Comparison of ENCODE assay signal across 1 cellular context in the genomic region with DNA sequence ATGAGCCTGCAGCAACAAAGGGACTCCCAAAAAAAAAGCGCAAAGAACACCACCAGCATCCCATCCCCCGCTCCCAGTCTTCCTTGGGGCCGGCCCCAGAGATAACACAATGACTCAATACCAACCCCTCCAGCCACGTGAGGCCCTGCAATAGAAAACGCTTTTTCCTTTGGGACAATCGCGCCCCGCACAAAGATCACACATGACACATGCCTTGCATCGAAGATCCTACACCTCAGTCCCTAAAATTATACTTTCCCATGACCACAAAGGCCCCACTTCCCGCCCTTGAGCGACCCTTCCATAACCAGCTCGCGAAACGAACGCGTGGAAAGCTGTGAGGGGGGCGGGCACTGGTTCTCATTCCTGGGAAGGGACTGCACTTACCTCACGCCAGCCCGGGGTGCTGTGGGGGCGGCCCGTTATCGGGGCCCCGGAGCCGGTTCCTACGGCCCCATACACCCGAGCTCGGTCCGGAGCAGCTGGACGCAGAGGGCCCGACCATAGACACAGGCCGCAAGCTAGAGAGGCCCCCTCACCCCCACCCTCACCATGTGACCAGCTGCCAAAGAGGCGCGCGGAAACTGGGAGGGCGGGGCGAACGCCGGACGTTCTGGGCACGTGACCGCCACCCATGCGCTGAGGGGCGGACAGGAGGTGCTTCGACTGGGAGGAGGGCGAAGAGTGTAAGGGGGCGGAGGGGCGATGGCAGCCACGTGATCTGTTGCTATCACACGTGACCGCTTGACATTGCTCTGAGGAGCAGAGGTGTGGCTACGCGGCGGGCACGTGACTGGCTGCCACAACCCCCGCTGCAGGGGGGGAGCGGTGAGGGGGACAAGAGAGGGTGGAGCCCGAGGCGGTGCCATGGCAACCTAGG.
TF ChIP-seq lines count a peak whose summit lies in the region.

A gene (minus strand): TSS at position 523 of the 880 bp plus-strand sequence. CDS start 593 bp downstream, outside the sequence.

TF ChIP-seq in K562, 482 proteins besides CTCF, POLR2A, EP300 and RAD21 (continued from another document and continues in another):
- TF ChIP-seq, protein P1, sequence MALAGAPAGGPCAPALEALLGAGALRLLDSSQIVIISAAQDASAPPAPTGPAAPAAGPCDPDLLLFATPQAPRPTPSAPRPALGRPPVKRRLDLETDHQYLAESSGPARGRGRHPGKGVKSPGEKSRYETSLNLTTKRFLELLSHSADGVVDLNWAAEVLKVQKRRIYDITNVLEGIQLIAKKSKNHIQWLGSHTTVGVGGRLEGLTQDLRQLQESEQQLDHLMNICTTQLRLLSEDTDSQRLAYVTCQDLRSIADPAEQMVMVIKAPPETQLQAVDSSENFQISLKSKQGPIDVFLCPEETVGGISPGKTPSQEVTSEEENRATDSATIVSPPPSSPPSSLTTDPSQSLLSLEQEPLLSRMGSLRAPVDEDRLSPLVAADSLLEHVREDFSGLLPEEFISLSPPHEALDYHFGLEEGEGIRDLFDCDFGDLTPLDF (CRISPR knock-in tag; IDR thresholded peaks at IDR 0.05), result peak; percentile 96
- TF ChIP-seq, protein P2, sequence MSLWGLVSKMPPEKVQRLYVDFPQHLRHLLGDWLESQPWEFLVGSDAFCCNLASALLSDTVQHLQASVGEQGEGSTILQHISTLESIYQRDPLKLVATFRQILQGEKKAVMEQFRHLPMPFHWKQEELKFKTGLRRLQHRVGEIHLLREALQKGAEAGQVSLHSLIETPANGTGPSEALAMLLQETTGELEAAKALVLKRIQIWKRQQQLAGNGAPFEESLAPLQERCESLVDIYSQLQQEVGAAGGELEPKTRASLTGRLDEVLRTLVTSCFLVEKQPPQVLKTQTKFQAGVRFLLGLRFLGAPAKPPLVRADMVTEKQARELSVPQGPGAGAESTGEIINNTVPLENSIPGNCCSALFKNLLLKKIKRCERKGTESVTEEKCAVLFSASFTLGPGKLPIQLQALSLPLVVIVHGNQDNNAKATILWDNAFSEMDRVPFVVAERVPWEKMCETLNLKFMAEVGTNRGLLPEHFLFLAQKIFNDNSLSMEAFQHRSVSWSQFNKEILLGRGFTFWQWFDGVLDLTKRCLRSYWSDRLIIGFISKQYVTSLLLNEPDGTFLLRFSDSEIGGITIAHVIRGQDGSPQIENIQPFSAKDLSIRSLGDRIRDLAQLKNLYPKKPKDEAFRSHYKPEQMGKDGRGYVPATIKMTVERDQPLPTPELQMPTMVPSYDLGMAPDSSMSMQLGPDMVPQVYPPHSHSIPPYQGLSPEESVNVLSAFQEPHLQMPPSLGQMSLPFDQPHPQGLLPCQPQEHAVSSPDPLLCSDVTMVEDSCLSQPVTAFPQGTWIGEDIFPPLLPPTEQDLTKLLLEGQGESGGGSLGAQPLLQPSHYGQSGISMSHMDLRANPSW (CRISPR knock-in tag; IDR thresholded peaks at IDR 0.05), result peak; percentile 85; the same call in 1 of the 2 replicates
- no peak; the same call in 1 of the 2 replicates for TF ChIP-seq HDGF (IDR thresholded peaks at IDR 0.05)
- peak; percentile 68 for TF ChIP-seq SETDB1 (IDR thresholded peaks at IDR 0.05; ENCODE audit: low read length)
- TF ChIP-seq KDM4B (IDR thresholded peaks at IDR 0.05; ENCODE audit: borderline replicate concordance in 2 of 2, low read depth in 1 of 2), result peak in 1 of 2 experiments; percentile 91; a peak in 2 of 4 replicates
- TF ChIP-seq, protein P3, sequence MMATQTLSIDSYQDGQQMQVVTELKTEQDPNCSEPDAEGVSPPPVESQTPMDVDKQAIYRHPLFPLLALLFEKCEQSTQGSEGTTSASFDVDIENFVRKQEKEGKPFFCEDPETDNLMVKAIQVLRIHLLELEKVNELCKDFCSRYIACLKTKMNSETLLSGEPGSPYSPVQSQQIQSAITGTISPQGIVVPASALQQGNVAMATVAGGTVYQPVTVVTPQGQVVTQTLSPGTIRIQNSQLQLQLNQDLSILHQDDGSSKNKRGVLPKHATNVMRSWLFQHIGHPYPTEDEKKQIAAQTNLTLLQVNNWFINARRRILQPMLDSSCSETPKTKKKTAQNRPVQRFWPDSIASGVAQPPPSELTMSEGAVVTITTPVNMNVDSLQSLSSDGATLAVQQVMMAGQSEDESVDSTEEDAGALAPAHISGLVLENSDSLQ (IDR thresholded peaks at IDR 0.05), result peak; percentile 84
- no peak for TF ChIP-seq COPS2 (conservative IDR thresholded peaks at IDR 0.05)
- peak; percentile 68; the same call in 1 of the 2 replicates for TF ChIP-seq SMAD4 (CRISPR knock-in tag; conservative IDR thresholded peaks at IDR 0.05)
- TF ChIP-seq CREM (IDR thresholded peaks at IDR 0.05; ENCODE audit: low read depth), result peak; percentile 91
- peak in 1 of 2 experiments; percentile 92; a peak in 2 of 4 replicates for TF ChIP-seq HDAC1 (IDR thresholded peaks at IDR 0.05)
- peak; percentile 88 for TF ChIP-seq HDAC2 (IDR thresholded peaks at IDR 0.05)
- TF ChIP-seq ZNF316 (IDR thresholded peaks at IDR 0.05), result peak; percentile 90
- TF ChIP-seq, protein P4, sequence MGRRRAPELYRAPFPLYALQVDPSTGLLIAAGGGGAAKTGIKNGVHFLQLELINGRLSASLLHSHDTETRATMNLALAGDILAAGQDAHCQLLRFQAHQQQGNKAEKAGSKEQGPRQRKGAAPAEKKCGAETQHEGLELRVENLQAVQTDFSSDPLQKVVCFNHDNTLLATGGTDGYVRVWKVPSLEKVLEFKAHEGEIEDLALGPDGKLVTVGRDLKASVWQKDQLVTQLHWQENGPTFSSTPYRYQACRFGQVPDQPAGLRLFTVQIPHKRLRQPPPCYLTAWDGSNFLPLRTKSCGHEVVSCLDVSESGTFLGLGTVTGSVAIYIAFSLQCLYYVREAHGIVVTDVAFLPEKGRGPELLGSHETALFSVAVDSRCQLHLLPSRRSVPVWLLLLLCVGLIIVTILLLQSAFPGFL (CRISPR knock-in tag; IDR thresholded peaks at IDR 0.05), result 0 out of 2 replicates have a peak, but pooled peaks have one; percentile 72
- no peak for TF ChIP-seq POLR2AphosphoS2 (IDR thresholded peaks at IDR 0.05; ENCODE audit: low read length)
- TF ChIP-seq, protein P5, sequence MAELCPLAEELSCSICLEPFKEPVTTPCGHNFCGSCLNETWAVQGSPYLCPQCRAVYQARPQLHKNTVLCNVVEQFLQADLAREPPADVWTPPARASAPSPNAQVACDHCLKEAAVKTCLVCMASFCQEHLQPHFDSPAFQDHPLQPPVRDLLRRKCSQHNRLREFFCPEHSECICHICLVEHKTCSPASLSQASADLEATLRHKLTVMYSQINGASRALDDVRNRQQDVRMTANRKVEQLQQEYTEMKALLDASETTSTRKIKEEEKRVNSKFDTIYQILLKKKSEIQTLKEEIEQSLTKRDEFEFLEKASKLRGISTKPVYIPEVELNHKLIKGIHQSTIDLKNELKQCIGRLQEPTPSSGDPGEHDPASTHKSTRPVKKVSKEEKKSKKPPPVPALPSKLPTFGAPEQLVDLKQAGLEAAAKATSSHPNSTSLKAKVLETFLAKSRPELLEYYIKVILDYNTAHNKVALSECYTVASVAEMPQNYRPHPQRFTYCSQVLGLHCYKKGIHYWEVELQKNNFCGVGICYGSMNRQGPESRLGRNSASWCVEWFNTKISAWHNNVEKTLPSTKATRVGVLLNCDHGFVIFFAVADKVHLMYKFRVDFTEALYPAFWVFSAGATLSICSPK (IDR thresholded peaks at IDR 0.05; ENCODE audit: borderline replicate concordance), result peak; percentile 77; the same call in 1 of the 2 replicates
- TF ChIP-seq, protein P6, sequence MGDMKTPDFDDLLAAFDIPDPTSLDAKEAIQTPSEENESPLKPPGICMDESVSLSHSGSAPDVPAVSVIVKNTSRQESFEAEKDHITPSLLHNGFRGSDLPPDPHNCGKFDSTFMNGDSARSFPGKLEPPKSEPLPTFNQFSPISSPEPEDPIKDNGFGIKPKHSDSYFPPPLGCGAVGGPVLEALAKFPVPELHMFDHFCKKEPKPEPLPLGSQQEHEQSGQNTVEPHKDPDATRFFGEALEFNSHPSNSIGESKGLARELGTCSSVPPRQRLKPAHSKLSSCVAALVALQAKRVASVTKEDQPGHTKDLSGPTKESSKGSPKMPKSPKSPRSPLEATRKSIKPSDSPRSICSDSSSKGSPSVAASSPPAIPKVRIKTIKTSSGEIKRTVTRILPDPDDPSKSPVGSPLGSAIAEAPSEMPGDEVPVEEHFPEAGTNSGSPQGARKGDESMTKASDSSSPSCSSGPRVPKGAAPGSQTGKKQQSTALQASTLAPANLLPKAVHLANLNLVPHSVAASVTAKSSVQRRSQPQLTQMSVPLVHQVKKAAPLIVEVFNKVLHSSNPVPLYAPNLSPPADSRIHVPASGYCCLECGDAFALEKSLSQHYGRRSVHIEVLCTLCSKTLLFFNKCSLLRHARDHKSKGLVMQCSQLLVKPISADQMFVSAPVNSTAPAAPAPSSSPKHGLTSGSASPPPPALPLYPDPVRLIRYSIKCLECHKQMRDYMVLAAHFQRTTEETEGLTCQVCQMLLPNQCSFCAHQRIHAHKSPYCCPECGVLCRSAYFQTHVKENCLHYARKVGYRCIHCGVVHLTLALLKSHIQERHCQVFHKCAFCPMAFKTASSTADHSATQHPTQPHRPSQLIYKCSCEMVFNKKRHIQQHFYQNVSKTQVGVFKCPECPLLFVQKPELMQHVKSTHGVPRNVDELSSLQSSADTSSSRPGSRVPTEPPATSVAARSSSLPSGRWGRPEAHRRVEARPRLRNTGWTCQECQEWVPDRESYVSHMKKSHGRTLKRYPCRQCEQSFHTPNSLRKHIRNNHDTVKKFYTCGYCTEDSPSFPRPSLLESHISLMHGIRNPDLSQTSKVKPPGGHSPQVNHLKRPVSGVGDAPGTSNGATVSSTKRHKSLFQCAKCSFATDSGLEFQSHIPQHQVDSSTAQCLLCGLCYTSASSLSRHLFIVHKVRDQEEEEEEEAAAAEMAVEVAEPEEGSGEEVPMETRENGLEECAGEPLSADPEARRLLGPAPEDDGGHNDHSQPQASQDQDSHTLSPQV (IDR thresholded peaks at IDR 0.05), result peak; percentile 59
- TF ChIP-seq ELF1 (tag; IDR thresholded peaks at IDR 0.05), result no peak
- TF ChIP-seq BCOR (IDR thresholded peaks at IDR 0.05), result peak; percentile 5; the same call in 1 of the 2 replicates
- TF ChIP-seq ZNF785 (CRISPR knock-in tag; IDR thresholded peaks at IDR 0.05), result no peak
- TF ChIP-seq MAFF (IDR thresholded peaks at IDR 0.05; ENCODE audit: low read length), result no peak
- no peak for TF ChIP-seq MEF2A (IDR thresholded peaks at IDR 0.05; ENCODE audit: control insufficient read depth, low read depth, low read length)
- TF ChIP-seq ZNF165 (CRISPR knock-in tag; IDR thresholded peaks at IDR 0.05; ENCODE audit: borderline replicate concordance), result no peak
- TF ChIP-seq, protein P7, sequence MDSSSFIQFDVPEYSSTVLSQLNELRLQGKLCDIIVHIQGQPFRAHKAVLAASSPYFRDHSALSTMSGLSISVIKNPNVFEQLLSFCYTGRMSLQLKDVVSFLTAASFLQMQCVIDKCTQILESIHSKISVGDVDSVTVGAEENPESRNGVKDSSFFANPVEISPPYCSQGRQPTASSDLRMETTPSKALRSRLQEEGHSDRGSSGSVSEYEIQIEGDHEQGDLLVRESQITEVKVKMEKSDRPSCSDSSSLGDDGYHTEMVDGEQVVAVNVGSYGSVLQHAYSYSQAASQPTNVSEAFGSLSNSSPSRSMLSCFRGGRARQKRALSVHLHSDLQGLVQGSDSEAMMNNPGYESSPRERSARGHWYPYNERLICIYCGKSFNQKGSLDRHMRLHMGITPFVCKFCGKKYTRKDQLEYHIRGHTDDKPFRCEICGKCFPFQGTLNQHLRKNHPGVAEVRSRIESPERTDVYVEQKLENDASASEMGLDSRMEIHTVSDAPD (CRISPR knock-in tag; IDR thresholded peaks at IDR 0.05), result no peak
- peak; percentile 93 for TF ChIP-seq LCOR (CRISPR knock-in tag; IDR thresholded peaks at IDR 0.05)
- TF ChIP-seq ZBTB1 (CRISPR knock-in tag; IDR thresholded peaks at IDR 0.05; ENCODE audit: borderline replicate concordance, low read depth), result no peak; the same call in 1 of the 2 replicates
- TF ChIP-seq MXI1 (IDR thresholded peaks at IDR 0.05; ENCODE audit: low read depth, low read length), result peak; percentile 89; the same call in 1 of the 2 replicates
- TF ChIP-seq PML (IDR thresholded peaks at IDR 0.05; ENCODE audit: low read length), result peak; percentile 71; the same call in 1 of the 2 replicates
- no peak for TF ChIP-seq SIX5 (IDR thresholded peaks at IDR 0.05; ENCODE audit: borderline replicate concordance in 1 of 2, insufficient read depth in 1 of 2, low read depth in 1 of 2, low read length in 2 of 2)
- no peak for TF ChIP-seq HNRNPH1 (optimal IDR thresholded peaks at IDR 0.05; ENCODE audit: low read depth, low read length)
- TF ChIP-seq ZKSCAN3 (CRISPR knock-in tag; IDR thresholded peaks at IDR 0.05), result no peak
- TF ChIP-seq SMAD3 (CRISPR knock-in tag; conservative IDR thresholded peaks at IDR 0.05), result no peak
- no peak for TF ChIP-seq SRSF3 (IDR thresholded peaks at IDR 0.05; ENCODE audit: insufficient read depth, low read length)
- peak; percentile 88 for TF ChIP-seq JUN (IDR thresholded peaks at IDR 0.05; ENCODE audit: borderline replicate concordance, low read depth, low read length)
- peak; percentile 82; the same call in 1 of the 2 replicates for TF ChIP-seq JUN (CRISPR knock-in tag; IDR thresholded peaks at IDR 0.05; ENCODE audit: borderline replicate concordance)
- no peak for TF ChIP-seq ZNF253 (CRISPR knock-in tag; conservative IDR thresholded peaks at IDR 0.05)
- no peak for TF ChIP-seq ZNF24 (IDR thresholded peaks at IDR 0.05)
- no peak for TF ChIP-seq POLR3G (IDR thresholded peaks at IDR 0.05; ENCODE audit: extremely low read depth, insufficient read length, insufficient replicate concordance)
- TF ChIP-seq, protein P8, sequence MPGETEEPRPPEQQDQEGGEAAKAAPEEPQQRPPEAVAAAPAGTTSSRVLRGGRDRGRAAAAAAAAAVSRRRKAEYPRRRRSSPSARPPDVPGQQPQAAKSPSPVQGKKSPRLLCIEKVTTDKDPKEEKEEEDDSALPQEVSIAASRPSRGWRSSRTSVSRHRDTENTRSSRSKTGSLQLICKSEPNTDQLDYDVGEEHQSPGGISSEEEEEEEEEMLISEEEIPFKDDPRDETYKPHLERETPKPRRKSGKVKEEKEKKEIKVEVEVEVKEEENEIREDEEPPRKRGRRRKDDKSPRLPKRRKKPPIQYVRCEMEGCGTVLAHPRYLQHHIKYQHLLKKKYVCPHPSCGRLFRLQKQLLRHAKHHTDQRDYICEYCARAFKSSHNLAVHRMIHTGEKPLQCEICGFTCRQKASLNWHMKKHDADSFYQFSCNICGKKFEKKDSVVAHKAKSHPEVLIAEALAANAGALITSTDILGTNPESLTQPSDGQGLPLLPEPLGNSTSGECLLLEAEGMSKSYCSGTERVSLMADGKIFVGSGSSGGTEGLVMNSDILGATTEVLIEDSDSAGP (CRISPR knock-in tag; IDR thresholded peaks at IDR 0.05), result no peak
- TF ChIP-seq, protein P9, sequence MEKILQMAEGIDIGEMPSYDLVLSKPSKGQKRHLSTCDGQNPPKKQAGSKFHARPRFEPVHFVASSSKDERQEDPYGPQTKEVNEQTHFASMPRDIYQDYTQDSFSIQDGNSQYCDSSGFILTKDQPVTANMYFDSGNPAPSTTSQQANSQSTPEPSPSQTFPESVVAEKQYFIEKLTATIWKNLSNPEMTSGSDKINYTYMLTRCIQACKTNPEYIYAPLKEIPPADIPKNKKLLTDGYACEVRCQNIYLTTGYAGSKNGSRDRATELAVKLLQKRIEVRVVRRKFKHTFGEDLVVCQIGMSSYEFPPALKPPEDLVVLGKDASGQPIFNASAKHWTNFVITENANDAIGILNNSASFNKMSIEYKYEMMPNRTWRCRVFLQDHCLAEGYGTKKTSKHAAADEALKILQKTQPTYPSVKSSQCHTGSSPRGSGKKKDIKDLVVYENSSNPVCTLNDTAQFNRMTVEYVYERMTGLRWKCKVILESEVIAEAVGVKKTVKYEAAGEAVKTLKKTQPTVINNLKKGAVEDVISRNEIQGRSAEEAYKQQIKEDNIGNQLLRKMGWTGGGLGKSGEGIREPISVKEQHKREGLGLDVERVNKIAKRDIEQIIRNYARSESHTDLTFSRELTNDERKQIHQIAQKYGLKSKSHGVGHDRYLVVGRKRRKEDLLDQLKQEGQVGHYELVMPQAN (IDR thresholded peaks at IDR 0.05; ENCODE audit: borderline replicate concordance), result peak; percentile 95
